In genomic region chr16:21302454-21302853, GRCh38 we compare ENCODE assay signal across 9 cellular contexts. TPM values are rescaled to one million over a fixed set of nuclear protein-coding genes. Genes with fewer than 3 reads are reported as not detected.
A peak's percentile ranks its signal among the peaks of the same experiment; 100 is the strongest.
DNase-seq lines count a peak whose midpoint lies in the region; ATAC-seq and TF ChIP-seq lines count a peak whose summit lies in the region.
"Had no signal": no experiment of that assay in that cellular context is flagged by ENCODE, and none has a peak within 500 bp of the region (broad histone marks: within the 10 kb centered on the region; RNA-seq: fewer than 3 reads in every experiment).

No MANE protein-coding gene starts in this region.

- peaks cover 18 to 19% of the 10 kb centered on the region in 2 donors for H3K4me1 Mint-ChIP-seq in natural killer cell
- peaks cover 17% of the 10 kb centered on the region in 2 donors for H3K4me1 Mint-ChIP-seq in natural killer cell treated with Interleukin-12 subunit alpha and Interleukin-12 subunit beta and Interleukin-15 and Interleukin-18, amount 100 ng/mL, for 72 hours (ENCODE audit: low read depth in 2 of 2)

- H3K9me3 Mint-ChIP-seq in natural killer cell, result no peaks in the 10 kb centered on the region
- H3K9me3 Mint-ChIP-seq in natural killer cell treated with Interleukin-12 subunit alpha and Interleukin-12 subunit beta and Interleukin-15 and Interleukin-18, amount 100 ng/mL, for 72 hours, result no peaks in the 10 kb centered on the region

- intact Hi-C loops in natural killer cell (cut with micrococcal nuclease), result no loop called here

- H3K4me1 ChIP-seq in RWPE2 (ENCODE audit: insufficient read depth, poor library complexity, severe bottlenecking), result peaks cover 20% of the 10 kb centered on the region

- no peaks in the 10 kb centered on the region for H3K9me3 ChIP-seq in RWPE2 (ENCODE audit: severe bottlenecking)

- DNase-seq in natural killer cell (no peak), RWPE2 (ENCODE audit: low spot score) (no peak), fibroblast of the aortic adventitia (ENCODE audit: low read depth) (peak; percentile 22), NCI-H526 treated with DMSO at 0.1 percent for 48 hours (lab: John Stamatoyannopoulos, UW) (no peak), kidney glomerular epithelial cell (lab: John Stamatoyannopoulos, UW) (no peak), SIG-M5 treated with dmso at 0.1 percent for 504 hours (lab: John Stamatoyannopoulos, UW; ENCODE audit: unreplicated experiment) (no peak)
- no peak for DNase-seq in natural killer cell treated with Interleukin-12 subunit alpha and Interleukin-12 subunit beta and Interleukin-15 and Interleukin-18, amount 100 ng/mL, for 72 hours (ENCODE audit: low spot score)
- DNase-seq: WERI-Rb-1 had no signal

- no peak overlapping the region for H3K27ac Mint-ChIP-seq in natural killer cell
- no peak overlapping the region for H3K27ac Mint-ChIP-seq in natural killer cell treated with Interleukin-12 subunit alpha and Interleukin-12 subunit beta and Interleukin-15 and Interleukin-18, amount 100 ng/mL, for 72 hours

- H3K27me3 Mint-ChIP-seq in natural killer cell (ENCODE audit: low read depth in 2 of 2), result peaks cover 41 to 63% of the 10 kb centered on the region in 2 donors
- peaks cover 45 to 64% of the 10 kb centered on the region in 2 donors for H3K27me3 Mint-ChIP-seq in natural killer cell treated with Interleukin-12 subunit alpha and Interleukin-12 subunit beta and Interleukin-15 and Interleukin-18, amount 100 ng/mL, for 72 hours

- no peaks in the 10 kb centered on the region for H3K36me3 Mint-ChIP-seq in natural killer cell
- no peaks in the 10 kb centered on the region for H3K36me3 Mint-ChIP-seq in natural killer cell treated with Interleukin-12 subunit alpha and Interleukin-12 subunit beta and Interleukin-15 and Interleukin-18, amount 100 ng/mL, for 72 hours

- peak overlapping the region; percentile 49 for H3K4me3 Mint-ChIP-seq in natural killer cell
- H3K4me3 Mint-ChIP-seq in natural killer cell treated with Interleukin-12 subunit alpha and Interleukin-12 subunit beta and Interleukin-15 and Interleukin-18, amount 100 ng/mL, for 72 hours, result no peak overlapping the region

- no peak for ATAC-seq in natural killer cell
- no peak for ATAC-seq in natural killer cell treated with Interleukin-12 subunit alpha and Interleukin-12 subunit beta and Interleukin-15 and Interleukin-18, amount 100 ng/mL, for 72 hours
- no peak for ATAC-seq in RWPE2 (ENCODE audit: low read depth)
- ATAC-seq in GM19397 (IDR thresholded peaks at IDR 0.05; ENCODE audit: unreplicated experiment), result no peak

- TF ChIP-seq CTCF in natural killer cell (IDR thresholded peaks at IDR 0.05), result no peak
- TF ChIP-seq CTCF in RWPE2 (IDR thresholded peaks at IDR 0.05; ENCODE audit: poor library complexity, severe bottlenecking), result no peak
- TF ChIP-seq CTCF in fibroblast of the aortic adventitia (IDR thresholded peaks at IDR 0.05; ENCODE audit: insufficient read depth, low read length), result no peak

- no peaks in the 10 kb centered on the region for H3K27me3 ChIP-seq in RWPE2 (ENCODE audit: insufficient read depth, poor library complexity, severe bottlenecking)

- H3K4me3 ChIP-seq in RWPE2 (ENCODE audit: severe bottlenecking), result peak overlapping the region; percentile 47
- peak overlapping the region; percentile 90 for H3K4me3 ChIP-seq in fibroblast of the aortic adventitia (ENCODE audit: low read depth, low read length)

- peak overlapping the region; percentile 74 for H3K27ac ChIP-seq in RWPE2 (ENCODE audit: poor library complexity, severe bottlenecking)

- no peaks in the 10 kb centered on the region for H3K36me3 ChIP-seq in RWPE2 (ENCODE audit: low read depth)
- H3K36me3 ChIP-seq: WERI-Rb-1 had no signal

RNA-seq across cellular contexts. Expression of gene CRYM, which starts 24.4 kb away (rescaled TPM):
- total RNA-seq in natural killer cell (not detected), fibroblast of the aortic adventitia (ENCODE audit: low replicate concordance) (2.0 and 2.8 TPM in 2 replicates)
- total RNA-seq in natural killer cell treated with Interleukin-12 subunit alpha and Interleukin-12 subunit beta and Interleukin-15 and Interleukin-18, amount 100 ng/mL, for 72 hours, result not detected
